ENCODE assay signal across 36 cellular contexts in genomic region chr2:209411296-209411695, GRCh38.
"Had no signal": no experiment of that assay in that cellular context is flagged by ENCODE, and none has a peak within 500 bp of the region (broad histone marks: within the 10 kb centered on the region; RNA-seq: fewer than 3 reads in every experiment).

No MANE protein-coding gene starts in this region.

- ATAC-seq: activated CD8-positive, alpha-beta T cell treated with anti-CD3 and anti-CD28 coated beads for 36 hours; activated naive CD4-positive, alpha-beta T cell treated with anti-CD3 and anti-CD28 coated beads, Interleukin-2, amount 50 U/mL, for 72 hours; activated T-cell treated with anti-CD3 and anti-CD28 coated beads, Interleukin-2, amount 50 U/mL, for 4 hours; activated T-cell treated with anti-CD3 and anti-CD28 coated beads, Interleukin-2, amount 50 U/mL, for 72 hours; activated T-helper 17 cell treated with anti-CD3 and anti-CD28 coated beads, Interleukin-2, amount 50 U/mL, for 72 hours; body of pancreas had no signal

- H3K36me3 ChIP-seq: adrenal gland, brain microvascular endothelial cell, breast epithelium, cardiac muscle cell had no signal

- H3K9me3 ChIP-seq: adrenal gland, body of pancreas, breast epithelium had no signal

- FAIRE-seq: astrocyte, TTC549 had no signal

- H3K4me1 ChIP-seq: adrenal gland, body of pancreas, breast epithelium had no signal

- H3K4me3 ChIP-seq: adrenal gland, body of pancreas, breast epithelium, cardiac muscle cell had no signal

- H3K27ac ChIP-seq: adrenal gland, body of pancreas, brain microvascular endothelial cell, breast epithelium, cardiac muscle cell, VCaP had no signal

- H3K27me3 ChIP-seq: adrenal gland, brain microvascular endothelial cell, breast epithelium, cardiac muscle cell had no signal

- DNase-seq: activated B cell treated with CpG ODN at 0.5 μM for 24 hours; activated CD4-positive, alpha-beta memory T cell treated with anti-CD3 and anti-CD28 coated beads for 36 hours; activated CD4-positive, alpha-beta T cell treated with anti-CD3 and anti-CD28 coated beads for 4 hours; activated CD4-positive, alpha-beta T cell treated with anti-CD3 and anti-CD28 coated beads, Interleukin-2, amount 10 ng/mL, durations not matched to agents 24 days and 14 days; activated CD4-positive, alpha-beta T cell treated with anti-CD3 and anti-CD28 coated beads, Interleukin-2, amount 50 U/mL, for 1 hour; activated CD4-positive, alpha-beta T cell treated with anti-CD3 and anti-CD28 coated beads, Interleukin-2, amount 50 U/mL, for 4 hours; activated CD4-positive, CD25-positive, alpha-beta regulatory T cell treated with anti-CD3 and anti-CD28 coated beads, Interleukin-2, amount 50 U/mL, for 72 hours; activated CD8-positive, alpha-beta memory T cell treated with anti-CD3 and anti-CD28 coated beads, Interleukin-2, amount 50 U/mL, for 4 hours; activated CD8-positive, alpha-beta T cell treated with anti-CD3 and anti-CD28 coated beads for 36 hours; activated effector memory CD4-positive, alpha-beta T cell treated with anti-CD3 and anti-CD28 coated beads, Interleukin-2, amount 50 U/mL, for 16 hours; activated gamma-delta T cell treated with Interleukin-2 at 50 U/mL for 16 hours; activated naive CD4-positive, alpha-beta T cell; activated naive CD4-positive, alpha-beta T cell treated with anti-CD3 and anti-CD28 coated beads for 36 hours; activated naive CD4-positive, alpha-beta T cell treated with anti-CD3 and anti-CD28 coated beads, Interleukin-2, amount 50 U/mL, for 16 hours; activated naive CD8-positive, alpha-beta T cell treated with anti-CD3 and anti-CD28 coated beads for 36 hours; activated T-cell treated with anti-CD3 and anti-CD28 coated beads for 4 hours; activated T-cell treated with anti-CD3 and anti-CD28 coated beads, Interleukin-2, amount 50 U/mL, for 1 hour; activated T-cell treated with anti-CD3 and anti-CD28 coated beads, Interleukin-2, amount 50 U/mL, for 4 hours; activated T-cell treated with anti-CD3 and anti-CD28 coated beads, Interleukin-2, amount 50 U/mL, for 72 hours; adrenal gland; amniotic stem cell; aorta; body of pancreas; brain microvascular endothelial cell; caudate nucleus; cerebellar nuclear complex; T-helper 1 cell; T-helper 2 cell; T-helper 9 cell had no signal
